In genomic region chr9:613771-614347, GRCh38 we compare ENCODE assay signal across 8 cellular contexts.
DNase-seq lines count a peak whose midpoint lies in the region; ATAC-seq, FAIRE-seq and TF ChIP-seq lines count a peak whose summit lies in the region.

No MANE protein-coding gene starts in this region.

- peak; percentile 53 to 84 (median 61); a peak in 5 of 6 replicates for TF ChIP-seq CTCF in K562 (IDR thresholded peaks at IDR 0.05 in 2 of 3, conservative IDR thresholded peaks at IDR 0.05 in 1 of 3; ENCODE audit: insufficient read depth in 2 of 3, low read depth in 1 of 3, low read length in 3 of 3)
- peak; percentile 96 for TF ChIP-seq CTCF in hepatocyte (IDR thresholded peaks at IDR 0.05; ENCODE audit: poor library complexity)

- in situ Hi-C loops in K562 (cut with MboI): loop anchor here (25.0 kb wide), 1 partner anchor 148 kb away; no protein-coding TSS in a partner anchor

- BruUV-seq in K562 (replicated peaks; lab: Mats Ljungman, UMichigan): no TSS peak

- H3K4me2 ChIP-seq in K562 (ENCODE audit: insufficient read depth, low read length) (no peak overlapping the region), hepatocyte (peak overlapping the region; percentile 29)

- H3K9me3 ChIP-seq in K562 (replicated peaks; ENCODE audit: control insufficient read depth, insufficient read depth, low read depth, low read length) (no peaks in the 10 kb centered on the region), hepatocyte (ENCODE audit: low read depth) (no peaks in the 10 kb centered on the region)

- peak; percentile 49 to 71 for TF ChIP-seq RAD21 in K562 (CRISPR knock-in tag; conservative IDR thresholded peaks at IDR 0.05 in 1 of 2, IDR thresholded peaks at IDR 0.05 in 1 of 2)

- TF ChIP-seq POLR2A in K562 (conservative IDR thresholded peaks at IDR 0.05): no peak

- H3K27me3 ChIP-seq in K562 (ENCODE audit: control insufficient read depth in 2 of 2, insufficient read depth in 2 of 2, low read length in 2 of 2) (no peaks in the 10 kb centered on the region), hepatocyte (no peaks in the 10 kb centered on the region)

- H3K27ac ChIP-seq in K562 (ENCODE audit: extremely low read depth, low read depth, low read length) (no peak overlapping the region), hepatocyte (peak overlapping the region; percentile 7)

- H2AFZ ChIP-seq in K562 (ENCODE audit: low read depth, low read length) (no peak overlapping the region), hepatocyte (no peak overlapping the region)

- H3K36me3 ChIP-seq in K562 (ENCODE audit: control insufficient read depth, insufficient read depth, low read length): no peaks in the 10 kb centered on the region
- H3K36me3 ChIP-seq in hepatocyte (replicated peaks; ENCODE audit: insufficient read depth, low read depth): no peaks in the 10 kb centered on the region

- H3K4me1 ChIP-seq in K562 (replicated peaks in 1 of 2; ENCODE audit: control insufficient read depth in 2 of 2, insufficient read depth in 2 of 2, low read length in 2 of 2) (no peaks in the 10 kb centered on the region), hepatocyte (ENCODE audit: insufficient read depth) (peaks cover 8% of the 10 kb centered on the region)

- no peak for FAIRE-seq in K562 (lab: Jason Lieb, UNC)

- ATAC-seq in GM21515 (IDR thresholded peaks at IDR 0.05; ENCODE audit: unreplicated experiment): peak; percentile 90
- peak; percentile 93 for ATAC-seq in K562

- TF ChIP-seq EP300 in K562 (IDR thresholded peaks at IDR 0.05; ENCODE audit: low read length): no peak

- DNase-seq in ELR (ENCODE audit: low read depth): peak; percentile 87
- DNase-seq in HUDEP-2 (lab: John Stamatoyannopoulos, UW; ENCODE audit: unreplicated experiment in 76 of 76): peak in 68 of 76 experiments; percentile 10 to 70 (median 37)
- peak; percentile 82 for DNase-seq in RPMI8226
- DNase-seq in K562 (ENCODE audit: extremely low read depth in 1 of 4, low spot score in 3 of 4): peak in 3 of 4 experiments; percentile 4 to 38 (median 18)
- peak; percentile 85 for DNase-seq in hepatocyte (ENCODE audit: low spot score)
- peak; percentile 89 for DNase-seq in putamen (ENCODE audit: low spot score)
- DNase-seq in cortex of kidney (lab: John Stamatoyannopoulos, UW): no peak

- H3K4me3 ChIP-seq in K562: no peak overlapping the region
- H3K4me3 ChIP-seq in hepatocyte: no peak overlapping the region

- POLR2A ChIA-PET in K562 (lab: Yijun Ruan, JAX): no interaction called here

- H4K20me1 ChIP-seq in K562 (replicated peaks; ENCODE audit: control insufficient read depth, insufficient read depth, low read length): no peaks in the 10 kb centered on the region
- no peaks in the 10 kb centered on the region for H4K20me1 ChIP-seq in hepatocyte (ENCODE audit: insufficient read depth, poor library complexity, severe bottlenecking)

- no peaks in the 10 kb centered on the region for H3K9me1 ChIP-seq in K562 (ENCODE audit: control insufficient read depth, insufficient read depth, low read length)

- no peaks in the 10 kb centered on the region for H3K79me2 ChIP-seq in K562 (ENCODE audit: control insufficient read depth, insufficient read depth, low read length)
- no peaks in the 10 kb centered on the region for H3K79me2 ChIP-seq in hepatocyte

- WGBS in K562 (ENCODE audit: insufficient coverage, low coverage, missing lambda C conversion rate): 2% methylated on average over 6 of the region's 7 CpGs
- WGBS in hepatocyte (ENCODE audit: low lambda C conversion rate, missing lambda C conversion rate): 6% methylated on average over 7 of the region's 7 CpGs

- CTCF ChIA-PET in K562 (lab: Yijun Ruan, JAX; ENCODE audit: low intra/inter-chr PET ratio): interaction anchor here (0.7 to 1.1 kb wide), 3 partner anchors 144 to 193 kb away, joined by 3 to 4 read pairs (median 3); no protein-coding TSS in a partner anchor

- no peak overlapping the region for H3K9ac ChIP-seq in K562 (ENCODE audit: insufficient read depth in 1 of 2, low read depth in 2 of 2, low read length in 2 of 2)

- no peaks in the 10 kb centered on the region for H3K9me2 ChIP-seq in hepatocyte (replicated peaks; ENCODE audit: insufficient read depth)

- intact Hi-C loops in K562 (cut with micrococcal nuclease): loop anchor here (1.0 to 5.0 kb wide), 3 partner anchors 150 to 393 kb away; no protein-coding TSS in a partner anchor

TF ChIP-seq in K562, 482 proteins besides CTCF, POLR2A, EP300 and RAD21:
- TF ChIP-seq ETV1 (tag; conservative IDR thresholded peaks at IDR 0.05; ENCODE audit: low read depth) (no peak), SMC3 (conservative IDR thresholded peaks at IDR 0.05; ENCODE audit: insufficient read depth, low read depth, low read length) (peak; percentile 35; the same call in 1 of the 2 replicates), DEAF1 (CRISPR knock-in tag; IDR thresholded peaks at IDR 0.05) (peak; percentile 45), MEIS2 (IDR thresholded peaks at IDR 0.05; ENCODE audit: partially characterized antibody) (no peak), ZNF143 (CRISPR knock-in tag; IDR thresholded peaks at IDR 0.05) (no peak), NR1H2 (CRISPR knock-in tag; IDR thresholded peaks at IDR 0.05) (no peak)
